Comparison of ENCODE assay signal across 7 cellular contexts in the genomic region with DNA sequence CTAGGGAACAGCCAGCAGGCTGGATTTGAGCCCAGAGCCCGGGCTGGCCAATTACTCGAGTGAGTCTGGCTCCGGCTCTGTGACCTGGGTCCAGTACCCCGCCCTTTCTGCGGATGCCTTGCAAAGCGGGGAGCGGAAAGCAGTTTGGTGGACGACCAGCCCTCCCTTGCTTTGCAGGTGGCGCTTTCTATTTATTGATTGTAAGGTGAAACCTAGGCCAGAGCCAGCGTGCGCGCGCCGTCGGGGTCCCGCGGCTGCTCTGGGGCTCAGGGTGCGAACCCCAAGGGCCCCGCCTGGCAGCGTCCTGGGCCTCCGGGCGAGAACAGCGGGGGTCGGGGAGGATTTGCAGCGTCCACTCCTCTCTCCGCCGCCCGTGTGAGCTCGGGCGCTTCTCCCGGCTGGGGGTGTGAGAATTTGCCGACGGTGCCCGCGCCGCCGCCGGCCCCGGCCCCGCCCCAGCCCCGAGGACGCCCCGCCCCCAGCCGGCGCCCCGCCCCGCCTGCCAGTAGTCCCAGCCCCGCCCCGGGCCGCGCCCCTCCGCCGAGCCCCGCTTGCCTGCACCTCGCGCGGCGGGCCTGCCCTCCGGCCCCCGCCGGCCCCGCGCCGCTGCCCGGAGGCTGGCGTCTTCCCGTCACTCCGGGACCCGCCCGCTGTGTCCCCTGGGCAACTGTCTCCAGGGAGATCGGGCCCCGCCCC. TPM values are rescaled to one million over a fixed set of nuclear protein-coding genes. Genes with fewer than 3 reads are reported as not detected.
DNase-seq lines count a peak whose midpoint lies in the region; ATAC-seq, FAIRE-seq and TF ChIP-seq lines count a peak whose summit lies in the region.

No MANE protein-coding gene starts in this region.

- H3K9me1 ChIP-seq in endothelial cell of umbilical vein (replicated peaks; ENCODE audit: control insufficient read depth, extremely low read depth, insufficient read depth, low read length), result no peaks in the 10 kb centered on the region

- H3K27me3 ChIP-seq in endothelial cell of umbilical vein (ENCODE audit: control insufficient read depth in 2 of 2, insufficient read depth in 2 of 2, low read length in 2 of 2) (peaks cover 4 to 12% of the 10 kb centered on the region in 2 experiments), mononuclear cell (ENCODE audit: insufficient read depth, low read length) (no peaks in the 10 kb centered on the region)

- POLR2A ChIA-PET in endothelial cell of umbilical vein (lab: Charles Lee), result no interaction called here

- DNase-seq in NCI-H510A (lab: John Stamatoyannopoulos, UW) (peak; percentile 98), endothelial cell of umbilical vein (ENCODE audit: low read depth, low spot score) (peak; percentile 28)
- DNase-seq in activated CD8-positive, alpha-beta memory T cell treated with anti-CD3 and anti-CD28 coated beads, Interleukin-2, amount 50 U/mL, for 24 hours (ENCODE audit: extremely low read depth), result peak; percentile 45
- DNase-seq in stimulated activated CD8-positive, alpha-beta memory T cell treated with anti-CD3 and anti-CD28 coated beads, Interleukin-2, amount 100 ng/mL, for 1 hour (ENCODE audit: low read depth in 2 of 2), result peak; percentile 66 to 78

- no peaks in the 10 kb centered on the region for H3K9me3 ChIP-seq in endothelial cell of umbilical vein (replicated peaks; ENCODE audit: control insufficient read depth, insufficient read depth, low read length)
- H3K9me3 ChIP-seq in mononuclear cell (ENCODE audit: low read depth, low read length), result no peaks in the 10 kb centered on the region

- ATAC-seq in GM18520 (IDR thresholded peaks at IDR 0.05; ENCODE audit: unreplicated experiment) (peak; percentile 40), HG02981 (IDR thresholded peaks at IDR 0.05; ENCODE audit: unreplicated experiment) (peak; percentile 55)

- peak overlapping the region; percentile 66 for H3K4me2 ChIP-seq in endothelial cell of umbilical vein (ENCODE audit: insufficient read depth, low read length)

- H3K4me1 ChIP-seq in endothelial cell of umbilical vein (ENCODE audit: control insufficient read depth, extremely low read depth, insufficient read depth, low read length), result peaks cover 25% of the 10 kb centered on the region
- H3K4me1 ChIP-seq in mononuclear cell (ENCODE audit: insufficient read depth, low read length), result peaks cover 82% of the 10 kb centered on the region

- no peak overlapping the region for H3K27ac ChIP-seq in endothelial cell of umbilical vein (ENCODE audit: insufficient read depth, low read depth, low read length)

- H3K79me2 ChIP-seq in endothelial cell of umbilical vein (ENCODE audit: control insufficient read depth, insufficient read depth, low read length), result no peaks in the 10 kb centered on the region

- no peaks in the 10 kb centered on the region for H3K36me3 ChIP-seq in endothelial cell of umbilical vein (ENCODE audit: control insufficient read depth in 2 of 2, extremely low read depth in 1 of 2, insufficient read depth in 2 of 2, low read length in 2 of 2)

- no TSS peak for BruUV-seq in endothelial cell of umbilical vein (replicated peaks; lab: Mats Ljungman, UMichigan)

- no peak for TF ChIP-seq CTCF in endothelial cell of umbilical vein (IDR thresholded peaks at IDR 0.05; ENCODE audit: extremely low read depth in 1 of 2, insufficient read depth in 1 of 2, low read depth in 1 of 2, low read length in 2 of 2)

- intact Hi-C loops in endothelial cell of umbilical vein (cut with micrococcal nuclease), result no loop called here

- peak overlapping the region; percentile 90 for H2AFZ ChIP-seq in endothelial cell of umbilical vein (ENCODE audit: low read depth, low read length)

- dilution Hi-C loops in endothelial cell of umbilical vein (cut with MboI; ENCODE audit: extremely low pct_ligation_motif_present, low sequenced_read_pairs), result no loop called here

- no peaks in the 10 kb centered on the region for H4K20me1 ChIP-seq in endothelial cell of umbilical vein (replicated peaks; ENCODE audit: control insufficient read depth, extremely low read depth, insufficient read depth, low read length)

- CTCF ChIA-PET in endothelial cell of umbilical vein (lab: Charles Lee), result interaction anchor here (2.8 kb wide), 1 partner anchor 7 kb away, joined by 10 read pairs; no protein-coding TSS in a partner anchor

- H3K9ac ChIP-seq in endothelial cell of umbilical vein (replicated peaks; ENCODE audit: extremely low read depth, insufficient read depth, low read length), result no peak overlapping the region

- no peak for FAIRE-seq in endothelial cell of umbilical vein (lab: Jason Lieb, UNC)

- H3K4me3 ChIP-seq in endothelial cell of umbilical vein (replicated peaks in 1 of 3; ENCODE audit: insufficient read depth in 1 of 3, low read depth in 1 of 3, low read length in 3 of 3) (peak overlapping the region; percentile 44 to 52 (median 49)), mononuclear cell (ENCODE audit: low read length) (peak overlapping the region; percentile 41)

- no peak for TF ChIP-seq POLR2A in endothelial cell of umbilical vein (IDR thresholded peaks at IDR 0.05; ENCODE audit: low read depth, low read length)

TF ChIP-seq in endothelial cell of umbilical vein, 7 proteins besides CTCF, POLR2A, EP300 and RAD21:
- peak; percentile 17 for TF ChIP-seq POLR2AphosphoS5 (IDR thresholded peaks at IDR 0.05; ENCODE audit: insufficient read depth, low read depth, low read length)
- no peak for TF ChIP-seq GATA2 (IDR thresholded peaks at IDR 0.05; ENCODE audit: insufficient read depth, insufficient read length, low read depth, low read length)
TF ChIP-seq in endothelial cell of umbilical vein: peak in this region for 1.

RNA-seq across cellular contexts. Expression of gene PIK3CD, which starts 37.6 kb away (rescaled TPM):
- total RNA-seq in endothelial cell of umbilical vein (5.2 and 7.3 TPM in 2 replicates), mononuclear cell (126 TPM)
- polyA plus RNA-seq in endothelial cell of umbilical vein, result 3.5 and 3.9 TPM in 2 replicates
- 2.9 and 3.2 TPM in 2 replicates for polyA plus RNA-seq in endothelial cell of umbilical vein (2011; cell fraction: cytosol; rRNA removed)
- 11.2 and 14.6 TPM in 2 replicates for polyA plus RNA-seq in endothelial cell of umbilical vein (2011; cell fraction: nucleus; rRNA removed)
- polyA plus RNA-seq in endothelial cell of umbilical vein (2012), result 5.4 and 5.7 TPM in 2 replicates
- 5.0 and 5.3 TPM in 2 replicates for polyA minus RNA-seq in endothelial cell of umbilical vein
- polyA minus RNA-seq in endothelial cell of umbilical vein (2011; cell fraction: cytosol; rRNA and poly(A)+ RNA removed), result 1.0 TPM
- 5.0 and 5.8 TPM in 2 replicates for polyA minus RNA-seq in endothelial cell of umbilical vein (2011; cell fraction: nucleus; rRNA and poly(A)+ RNA removed)

Comparison
In these comparisons a context has a peak if more than half of its experiments do, and no peak if none do; other contexts are left out.
1. DNase-seq: peak in every context shown above with its lines; median percentile 98 in NCI-H510A; 72 in stimulated activated CD8-positive, alpha-beta memory T cell treated with anti-CD3 and anti-CD28 coated beads, Interleukin-2, amount 100 ng/mL, for 1 hour; 45 in activated CD8-positive, alpha-beta memory T cell treated with anti-CD3 and anti-CD28 coated beads, Interleukin-2, amount 50 U/mL, for 24 hours; 28 in endothelial cell of umbilical vein.
2. RNA of gene PIK3CD, which starts 37.6 kb away (total RNA-seq): 126 TPM in mononuclear cell (single experiment); 5.2 to 7.3 TPM in endothelial cell of umbilical vein; every median in the first group is over 10 times any median in the second.